19 cellular contexts compared by ENCODE assay signal in genomic region chr2:36379710-36380448, GRCh38. TPM values are rescaled to one million over a fixed set of nuclear protein-coding genes. Genes with fewer than 3 reads are reported as not detected.
DNase-seq lines count a peak whose midpoint lies in the region; ATAC-seq and TF ChIP-seq lines count a peak whose summit lies in the region.
"Had no signal": no experiment of that assay in that cellular context is flagged by ENCODE, and none has a peak within 500 bp of the region (broad histone marks: within the 10 kb centered on the region; RNA-seq: fewer than 3 reads in every experiment).

No MANE protein-coding gene starts in this region.

- H3K27me3 ChIP-seq in RWPE2 (ENCODE audit: insufficient read depth, poor library complexity, severe bottlenecking), result no peaks in the 10 kb centered on the region
- H3K27me3 ChIP-seq in transverse colon, result no peaks in the 10 kb centered on the region
- H3K27me3 ChIP-seq: breast epithelium, foreskin keratinocyte, right atrium auricular region, thyroid gland had no signal

- WGBS in transverse colon (ENCODE audit: low coverage in 1 of 2), 2 donors, result 81% methylated on average over 3 of the region's 3 CpGs; no CpG with 5 or more reads in 1 of the 2 donors

- H3K4me1 ChIP-seq in RWPE2 (ENCODE audit: insufficient read depth, poor library complexity, severe bottlenecking), result peaks cover 64% of the 10 kb centered on the region
- peaks cover 40 to 58% (median 47%) of the 10 kb centered on the region in 4 donors for H3K4me1 ChIP-seq in transverse colon

- H3K4me3 ChIP-seq in RWPE2 (ENCODE audit: severe bottlenecking), result no peak overlapping the region
- no peak overlapping the region for H3K4me3 ChIP-seq in fibroblast of mammary gland (ENCODE audit: control insufficient read depth, low read depth, low read length)
- no peak overlapping the region for H3K4me3 ChIP-seq in transverse colon
- H3K4me3 ChIP-seq: breast epithelium, right atrium auricular region, thyroid gland had no signal

- H3K27ac ChIP-seq in RWPE2 (ENCODE audit: poor library complexity, severe bottlenecking) (peak overlapping the region; percentile 98), transverse colon (peak overlapping the region; percentile 47 to 69 (median 59))
- H3K27ac ChIP-seq: foreskin keratinocyte, right atrium auricular region had no signal

- TF ChIP-seq POLR2A in transverse colon (IDR thresholded peaks at IDR 0.05), result no peak

- in situ Hi-C loops in transverse colon (cut with MboI; ENCODE audit: low pct_ligation_motif_present in 1 of 4, low pct_unique_long_range_greater_than_20kb in 1 of 4, low sequenced_read_pairs in 3 of 4), result no loop called here

- H3K36me3 Mint-ChIP-seq in activated naive CD8-positive, alpha-beta T cell, result peaks cover 4% of the 10 kb centered on the region
- peaks cover 5% of the 10 kb centered on the region for H3K36me3 Mint-ChIP-seq in activated naive CD8-positive, alpha-beta T cell treated with anti-CD3 and anti-CD28 coated beads for 36 hours
- H3K36me3 Mint-ChIP-seq: memory B cell had no signal

- ATAC-seq in RWPE2 (ENCODE audit: low read depth) (no peak), HG02588 (IDR thresholded peaks at IDR 0.05; ENCODE audit: unreplicated experiment) (no peak), HG03097 (IDR thresholded peaks at IDR 0.05; ENCODE audit: low FRiP score, unreplicated experiment) (no peak)
- ATAC-seq: foreskin keratinocyte had no signal

- TF ChIP-seq EP300 in transverse colon (IDR thresholded peaks at IDR 0.05; ENCODE audit: low read depth), result no peak

- no peak overlapping the region for H3K4me3 Mint-ChIP-seq in activated naive CD8-positive, alpha-beta T cell
- H3K4me3 Mint-ChIP-seq in activated naive CD8-positive, alpha-beta T cell treated with anti-CD3 and anti-CD28 coated beads for 36 hours, result no peak overlapping the region
- H3K4me3 Mint-ChIP-seq: memory B cell had no signal

- no peaks in the 10 kb centered on the region for H3K27me3 Mint-ChIP-seq in activated naive CD8-positive, alpha-beta T cell
- H3K27me3 Mint-ChIP-seq in activated naive CD8-positive, alpha-beta T cell treated with anti-CD3 and anti-CD28 coated beads for 36 hours, result peaks cover 5% of the 10 kb centered on the region

- no peaks in the 10 kb centered on the region for H3K9me3 Mint-ChIP-seq in activated naive CD8-positive, alpha-beta T cell (ENCODE audit: low read depth)
- H3K9me3 Mint-ChIP-seq in activated naive CD8-positive, alpha-beta T cell treated with anti-CD3 and anti-CD28 coated beads for 36 hours, result no peaks in the 10 kb centered on the region
- H3K9me3 Mint-ChIP-seq: memory B cell had no signal

- intact Hi-C loops in transverse colon (cut with DNase I; ENCODE audit: low total_unique reads), result no loop called here

- H3K9me3 ChIP-seq in RWPE2 (ENCODE audit: severe bottlenecking) (no peaks in the 10 kb centered on the region), transverse colon (no peaks in the 10 kb centered on the region)
- H3K9me3 ChIP-seq: breast epithelium, right atrium auricular region, thyroid gland had no signal

- H3K4me1 Mint-ChIP-seq in activated naive CD8-positive, alpha-beta T cell (ENCODE audit: low read depth), result peaks cover 8% of the 10 kb centered on the region
- H3K4me1 Mint-ChIP-seq in activated naive CD8-positive, alpha-beta T cell treated with anti-CD3 and anti-CD28 coated beads for 36 hours, result peaks cover 11% of the 10 kb centered on the region
- H3K4me1 Mint-ChIP-seq: memory B cell had no signal

- H3K36me3 ChIP-seq in RWPE2 (ENCODE audit: low read depth) (peaks cover 27% of the 10 kb centered on the region), transverse colon (no peaks in the 10 kb centered on the region)
- H3K36me3 ChIP-seq: breast epithelium, thyroid gland had no signal

- peak overlapping the region; percentile 36 for H3K27ac Mint-ChIP-seq in activated naive CD8-positive, alpha-beta T cell
- no peak overlapping the region for H3K27ac Mint-ChIP-seq in activated naive CD8-positive, alpha-beta T cell treated with anti-CD3 and anti-CD28 coated beads for 36 hours
- H3K27ac Mint-ChIP-seq: memory B cell had no signal

- DNase-seq in activated naive CD8-positive, alpha-beta T cell treated with anti-CD3 and anti-CD28 coated beads for 36 hours, result no peak
- DNase-seq in RWPE2 (ENCODE audit: low spot score) (no peak), fibroblast of mammary gland (ENCODE audit: low read depth) (peak; percentile 61), transverse colon (no peak)
- no peak for DNase-seq in activated CD4-positive, alpha-beta T cell treated with anti-CD3 and anti-CD28 coated beads for 48 hours
- DNase-seq: activated CD4-positive, alpha-beta T cell treated with anti-CD3 and anti-CD28 coated beads, Interleukin-2, amount 50 U/mL, for 4 hours; activated effector memory CD4-positive, alpha-beta T cell treated with Interleukin-2 at 50 U/mL for 16 hours; effector memory CD4-positive, alpha-beta T cell; foreskin keratinocyte; NCI-H1092 treated with DMSO at 0.1 percent for 48 hours; NCI-H2171; SIG-M5; thyroid gland had no signal

- TF ChIP-seq CTCF in RWPE2 (IDR thresholded peaks at IDR 0.05; ENCODE audit: poor library complexity, severe bottlenecking) (no peak), fibroblast of mammary gland (conservative IDR thresholded peaks at IDR 0.05; ENCODE audit: control insufficient read depth, insufficient read depth, low read depth, low read length) (no peak), transverse colon (IDR thresholded peaks at IDR 0.05) (no peak)

RNA-seq across cellular contexts. Expression of gene CRIM1, which starts 24.3 kb away (rescaled TPM):
- 10 to 100 TPM; 11.8 to 12.6 TPM for total RNA-seq in activated naive CD8-positive, alpha-beta T cell treated with anti-CD3 and anti-CD28 coated beads for 36 hours
- total RNA-seq in transverse colon, result 100 to 1,000 TPM in 1 of 4 donors, 10 to 100 TPM in 3; 73.7 to 134 (median 80.7) TPM

Comparison
In these comparisons a context has a peak if more than half of its experiments do, and no peak if none do; other contexts are left out.
1. RNA of gene CRIM1, which starts 24.3 kb away (total RNA-seq): 73.7 to 134 TPM in transverse colon; 11.8 to 12.6 TPM in activated naive CD8-positive, alpha-beta T cell treated with anti-CD3 and anti-CD28 coated beads for 36 hours; every median in the first group is over 4 times any median in the second.